In the genomic region with DNA sequence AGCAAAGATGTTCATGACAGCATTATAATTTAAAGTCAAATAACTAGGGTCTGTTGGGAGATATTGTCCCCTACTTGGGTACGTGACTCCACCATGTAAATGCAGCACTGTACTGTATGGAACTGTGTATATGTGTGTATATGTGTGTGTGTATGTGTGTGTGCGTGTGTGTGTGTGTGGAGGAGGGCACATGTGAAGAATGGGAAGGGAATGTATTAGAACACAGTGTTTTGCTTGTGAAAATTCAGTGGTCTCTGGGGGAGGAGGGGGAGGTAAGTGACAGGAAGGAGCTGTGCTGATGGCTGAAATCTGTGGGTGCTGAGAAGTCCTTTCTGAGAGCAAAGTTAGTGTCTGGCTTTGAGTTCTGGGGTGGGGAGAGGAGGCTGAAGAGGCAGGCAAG, we compare ENCODE assay signal across 22 cellular contexts. TPM values are rescaled to one million over a fixed set of nuclear protein-coding genes. Genes with fewer than 3 reads are reported as not detected.
DNase-seq lines count a peak whose midpoint lies in the region; ATAC-seq and TF ChIP-seq lines count a peak whose summit lies in the region.
"Had no signal": no experiment of that assay in that cellular context is flagged by ENCODE, and none has a peak within 500 bp of the region (broad histone marks: within the 10 kb centered on the region; RNA-seq: fewer than 3 reads in every experiment).

No MANE protein-coding gene starts in this region.

- H4K91ac ChIP-seq in mesenchymal stem cell (ENCODE audit: low read length), result no peak overlapping the region

- no peak for DNase-seq in mesenchymal stem cell
- no peak for DNase-seq in smooth muscle cell (lab: John Stamatoyannopoulos, UW; ENCODE audit: unreplicated experiment)
- DNase-seq in NCI-H774 (lab: John Stamatoyannopoulos, UW), result no peak
- DNase-seq in T-helper 2 cell treated with Interferon-gamma antibody and Interleukin-4, amounts not matched to agents 5 μg/mL and 100 μg/mL, for 36 hours (ENCODE audit: low spot score), result no peak
- DNase-seq: activated CD8-positive, alpha-beta T cell treated with anti-CD3 and anti-CD28 coated beads, Interleukin-2, amount 10 ng/mL, durations not matched to agents 7 days and 5 days; activated naive CD4-positive, alpha-beta T cell treated with anti-CD3 and anti-CD28 coated beads for 36 hours; amniotic stem cell; COR-L47; glutamatergic neuron; naive thymus-derived CD8-positive, alpha-beta T cell; pancreas; stimulated activated CD4-positive, alpha-beta T cell treated with anti-CD3 and anti-CD28 coated beads, Interleukin-4, amount 100 ng/mL, for 4 hours; stimulated activated naive CD4-positive, alpha-beta T cell had no signal

- no peaks in the 10 kb centered on the region for H4K20me1 ChIP-seq in BLaER1 treated with 17β-estradiol and CSF1 and Interleukin-3, amounts not matched to agents 10 nM and 100 nM
- H4K20me1 ChIP-seq in smooth muscle cell (ENCODE audit: low read depth), result no peaks in the 10 kb centered on the region
- H4K20me1 ChIP-seq: BLaER1 had no signal

- H3K4me3 Mint-ChIP-seq in T-helper 2 cell treated with Interferon-gamma antibody and Interleukin-4, amounts not matched to agents 5 μg/mL and 100 μg/mL, for 36 hours, result no peak overlapping the region
- H3K4me3 Mint-ChIP-seq: activated CD8-positive, alpha-beta T cell treated with anti-CD3 and anti-CD28 coated beads, Interleukin-2, amount 10 ng/mL, durations not matched to agents 7 days and 5 days; activated naive CD4-positive, alpha-beta T cell treated with anti-CD3 and anti-CD28 coated beads for 36 hours; naive thymus-derived CD8-positive, alpha-beta T cell; T-helper 1 cell treated with Interleukin-12 subunit alpha and Interleukin-12 subunit beta and Interleukin-4 antibody, amounts not matched to agents 30 μg/mL and 1 μg/mL, for 36 hours had no signal

- H4K8ac ChIP-seq in mesenchymal stem cell (ENCODE audit: low read length), result peak overlapping the region; percentile 7

- no peak overlapping the region for H2BK15ac ChIP-seq in mesenchymal stem cell (ENCODE audit: low read depth, poor library complexity, severe bottlenecking)

- peaks cover 6% of the 10 kb centered on the region for H3F3A ChIP-seq in smooth muscle cell (ENCODE audit: low read depth)

- no peak overlapping the region for H3K18ac ChIP-seq in mesenchymal stem cell (ENCODE audit: low read depth in 1 of 2, low read length in 2 of 2)

- peaks cover 16% of the 10 kb centered on the region for H3K27me3 Mint-ChIP-seq in T-helper 2 cell treated with Interferon-gamma antibody and Interleukin-4, amounts not matched to agents 5 μg/mL and 100 μg/mL, for 36 hours (ENCODE audit: low read depth)

- no peaks in the 10 kb centered on the region for H3K36me3 Mint-ChIP-seq in T-helper 2 cell treated with Interferon-gamma antibody and Interleukin-4, amounts not matched to agents 5 μg/mL and 100 μg/mL, for 36 hours (ENCODE audit: low read depth)
- H3K36me3 Mint-ChIP-seq: naive thymus-derived CD8-positive, alpha-beta T cell had no signal

- no peak overlapping the region for H2BK5ac ChIP-seq in mesenchymal stem cell (ENCODE audit: low read depth, low read length, poor library complexity, severe bottlenecking)

- WGBS in mesenchymal stem cell, result 85% methylated on average over 2 of the region's 2 CpGs
- WGBS in smooth muscle cell (ENCODE audit: low lambda C conversion rate), result 84% methylated on average over 2 of the region's 2 CpGs

- no peak overlapping the region for H2BK120ac ChIP-seq in mesenchymal stem cell (ENCODE audit: low read depth, low read length)

- H3K4me1 ChIP-seq in BLaER1 treated with 17β-estradiol and CSF1 and Interleukin-3, amounts not matched to agents 10 nM and 100 nM, result peaks cover 0 to 14% (median 10%) of the 10 kb centered on the region in 10 experiments; a peak in 18 of 20 replicates
- H3K4me1 ChIP-seq in HEK293 (ENCODE audit: control insufficient read depth, insufficient read depth, low read length) (no peaks in the 10 kb centered on the region), mesenchymal stem cell (ENCODE audit: control insufficient read depth, insufficient read depth, low read depth, low read length) (no peaks in the 10 kb centered on the region), smooth muscle cell (ENCODE audit: low read depth) (peaks cover 13% of the 10 kb centered on the region)
- H3K4me1 ChIP-seq: pancreas had no signal

- no peak overlapping the region for H2BK12ac ChIP-seq in mesenchymal stem cell (ENCODE audit: low read length in 2 of 2)

- CTCF ChIA-PET in HEK293 (lab: Yijun Ruan, JAX), result interaction anchor here (1.1 to 4.7 kb wide), 3 partner anchors 21 to 78 kb away, joined by 3 to 33 read pairs (median 14); partner anchors contain the start of gene VEGFA

- H3K27ac ChIP-seq in BLaER1 treated with 17β-estradiol and CSF1 and Interleukin-3, amounts not matched to agents 10 nM and 100 nM, result peak overlapping the region in 1 of 11 experiments; percentile 28; a peak in 1 of 22 replicates
- no peak overlapping the region for H3K27ac ChIP-seq in HEK293 (ENCODE audit: extremely low read depth, low read depth, low read length)
- H3K27ac ChIP-seq in mesenchymal stem cell (ENCODE audit: low read length, poor library complexity, severe bottlenecking), result no peak overlapping the region
- peak overlapping the region; percentile 38 for H3K27ac ChIP-seq in smooth muscle cell (ENCODE audit: low read depth)
- H3K27ac ChIP-seq: BLaER1, epithelial cell of prostate, pancreas, RWPE1, thoracic aorta had no signal

- ATAC-seq in GM19455 (IDR thresholded peaks at IDR 0.05; ENCODE audit: unreplicated experiment), result no peak
- ATAC-seq: activated CD8-positive, alpha-beta T cell treated with anti-CD3 and anti-CD28 coated beads, Interleukin-2, amount 10 ng/mL, durations not matched to agents 7 days and 5 days; HCT116; naive thymus-derived CD8-positive, alpha-beta T cell had no signal

- H3K4ac ChIP-seq in mesenchymal stem cell (ENCODE audit: low read depth in 1 of 2, low read length in 2 of 2), result no peak overlapping the region

- H3K27me3 ChIP-seq in BLaER1 treated with 17β-estradiol and CSF1 and Interleukin-3, amounts not matched to agents 10 nM and 100 nM, result no peaks in the 10 kb centered on the region
- H3K27me3 ChIP-seq in mesenchymal stem cell (ENCODE audit: control insufficient read depth in 1 of 2, insufficient read depth in 1 of 2, low read length in 2 of 2), result peaks cover 4 to 18% of the 10 kb centered on the region in 2 experiments
- no peaks in the 10 kb centered on the region for H3K27me3 ChIP-seq in smooth muscle cell (ENCODE audit: low read depth)
- H3K27me3 ChIP-seq: BLaER1, pancreas had no signal

- no peaks in the 10 kb centered on the region for H3K79me2 ChIP-seq in smooth muscle cell (ENCODE audit: low read depth)

- H2AK5ac ChIP-seq in mesenchymal stem cell (ENCODE audit: low read length, severe bottlenecking), result no peak overlapping the region

- no peaks in the 10 kb centered on the region for H3K36me3 ChIP-seq in BLaER1 treated with 17β-estradiol and CSF1 and Interleukin-3, amounts not matched to agents 10 nM and 100 nM
- H3K36me3 ChIP-seq in HEK293 (ENCODE audit: control insufficient read depth in 2 of 2, insufficient read depth in 1 of 2, low read length in 2 of 2) (no peaks in the 10 kb centered on the region), mesenchymal stem cell (ENCODE audit: control insufficient read depth in 1 of 2, insufficient read depth in 2 of 2, low read depth in 1 of 2, low read length in 2 of 2) (no peaks in the 10 kb centered on the region), smooth muscle cell (ENCODE audit: low read depth) (no peaks in the 10 kb centered on the region)
- H3K36me3 ChIP-seq: BLaER1, pancreas, thoracic aorta had no signal

- TF ChIP-seq CTCF in HEK293 (tag by site-specific recombination; IDR thresholded peaks at IDR 0.05) (no peak), smooth muscle cell (IDR thresholded peaks at IDR 0.05; ENCODE audit: borderline replicate concordance, insufficient read depth, poor library complexity, severe bottlenecking) (no peak)

- no peak overlapping the region for H3K14ac ChIP-seq in mesenchymal stem cell (ENCODE audit: low read length in 2 of 2)

- H3K27ac Mint-ChIP-seq in T-helper 2 cell treated with Interferon-gamma antibody and Interleukin-4, amounts not matched to agents 5 μg/mL and 100 μg/mL, for 36 hours, result no peak overlapping the region
- H3K27ac Mint-ChIP-seq: activated CD8-positive, alpha-beta T cell treated with anti-CD3 and anti-CD28 coated beads, Interleukin-2, amount 10 ng/mL, durations not matched to agents 7 days and 5 days; activated naive CD4-positive, alpha-beta T cell treated with anti-CD3 and anti-CD28 coated beads for 36 hours; naive thymus-derived CD8-positive, alpha-beta T cell; T-helper 1 cell treated with Interleukin-12 subunit alpha and Interleukin-12 subunit beta and Interleukin-4 antibody, amounts not matched to agents 30 μg/mL and 1 μg/mL, for 36 hours had no signal

- no peak overlapping the region for H2AFZ ChIP-seq in mesenchymal stem cell (ENCODE audit: low read depth, low read length)
- H2AFZ ChIP-seq in smooth muscle cell (ENCODE audit: low read depth), result peak overlapping the region; percentile 87

- H3K9me3 Mint-ChIP-seq in T-helper 2 cell treated with Interferon-gamma antibody and Interleukin-4, amounts not matched to agents 5 μg/mL and 100 μg/mL, for 36 hours, result no peaks in the 10 kb centered on the region
- H3K9me3 Mint-ChIP-seq: activated naive CD4-positive, alpha-beta T cell treated with anti-CD3 and anti-CD28 coated beads for 36 hours; naive thymus-derived CD8-positive, alpha-beta T cell; T-helper 1 cell treated with Interleukin-12 subunit alpha and Interleukin-12 subunit beta and Interleukin-4 antibody, amounts not matched to agents 30 μg/mL and 1 μg/mL, for 36 hours had no signal

- H3K9ac ChIP-seq in BLaER1 treated with 17β-estradiol and CSF1 and Interleukin-3, amounts not matched to agents 10 nM and 100 nM, result 0 out of 22 replicates have a peak overlapping the region, but pooled peaks of 1 of the 11 experiments have one; percentile 11
- peak overlapping the region; percentile 48 for H3K9ac ChIP-seq in mesenchymal stem cell (ENCODE audit: low read length)
- H3K9ac ChIP-seq in smooth muscle cell (ENCODE audit: low read depth), result no peak overlapping the region
- H3K9ac ChIP-seq: BLaER1 had no signal

- no peak overlapping the region for H3K4me3 ChIP-seq in BLaER1 treated with 17β-estradiol and CSF1 and Interleukin-3, amounts not matched to agents 10 nM and 100 nM
- H3K4me3 ChIP-seq in HEK293 (ENCODE audit: low read depth, low read length) (no peak overlapping the region), mesenchymal stem cell (ENCODE audit: insufficient read depth in 1 of 2, low read depth in 1 of 2, low read length in 2 of 2) (no peak overlapping the region), smooth muscle cell (no peak overlapping the region)
- H3K4me3 ChIP-seq: BLaER1, pancreas, thoracic aorta had no signal

- H3K23ac ChIP-seq in mesenchymal stem cell (ENCODE audit: low read length in 2 of 2), result no peak overlapping the region

- POLR2A ChIA-PET in HEK293 (lab: Yijun Ruan, JAX), result no interaction called here

- peak overlapping the region in 10 of 11 experiments; percentile 3 to 33 (median 12); a peak in 9 of 22 replicates for H3K4me2 ChIP-seq in BLaER1 treated with 17β-estradiol and CSF1 and Interleukin-3, amounts not matched to agents 10 nM and 100 nM
- H3K4me2 ChIP-seq in mesenchymal stem cell (ENCODE audit: low read length, poor library complexity, severe bottlenecking) (no peak overlapping the region), smooth muscle cell (peak overlapping the region; percentile 61)
- H3K4me2 ChIP-seq: BLaER1 had no signal

- H3K79me1 ChIP-seq in mesenchymal stem cell (replicated peaks; ENCODE audit: low read length, poor library complexity, severe bottlenecking), result no peaks in the 10 kb centered on the region

- no peaks in the 10 kb centered on the region for H3K4me1 Mint-ChIP-seq in T-helper 2 cell treated with Interferon-gamma antibody and Interleukin-4, amounts not matched to agents 5 μg/mL and 100 μg/mL, for 36 hours (ENCODE audit: low read depth)
- H3K4me1 Mint-ChIP-seq: naive thymus-derived CD8-positive, alpha-beta T cell had no signal

- H3K9me3 ChIP-seq in BLaER1 treated with 17β-estradiol and CSF1 and Interleukin-3, amounts not matched to agents 10 nM and 100 nM (replicated peaks in 1 of 11), result no peaks in the 10 kb centered on the region
- H3K9me3 ChIP-seq in HEK293 (ENCODE audit: control insufficient read depth, insufficient read depth, low read depth, low read length) (no peaks in the 10 kb centered on the region), mesenchymal stem cell (ENCODE audit: control insufficient read depth, low read length) (no peaks in the 10 kb centered on the region), smooth muscle cell (replicated peaks; ENCODE audit: low read depth) (no peaks in the 10 kb centered on the region)
- H3K9me3 ChIP-seq: BLaER1, pancreas, thoracic aorta had no signal

RNA-seq across cellular contexts. Expression of gene VEGFA, which starts 23.9 kb away (rescaled TPM):
- 94.9 TPM for polyA plus RNA-seq in mesenchymal stem cell (2013, experiment 1 of 2)
- polyA plus RNA-seq in mesenchymal stem cell (2013, experiment 2 of 2), result 89.3 TPM
- 120 and 136 TPM in 2 replicates for total RNA-seq in smooth muscle cell
- polyA plus RNA-seq in smooth muscle cell, result 116 and 143 TPM in 2 replicates
- polyA plus RNA-seq: naive thymus-derived CD8-positive, alpha-beta T cell had no signal

RNA-seq across cellular contexts. Expression of gene MRPS18A, which starts 58.5 kb away (rescaled TPM):
- polyA plus RNA-seq in mesenchymal stem cell (2013, experiment 1 of 2), result 42.0 TPM
- 43.2 TPM for polyA plus RNA-seq in mesenchymal stem cell (2013, experiment 2 of 2)
- total RNA-seq in smooth muscle cell, result 30.9 and 40.4 TPM in 2 replicates
- polyA plus RNA-seq in smooth muscle cell, result 59.9 and 73.7 TPM in 2 replicates
